ENCODE assay signal across 14 cellular contexts in genomic region chr14:30998100-30998706, GRCh38. TPM values are rescaled to one million over a fixed set of nuclear protein-coding genes. Genes with fewer than 3 reads are reported as not detected.
A peak's percentile ranks its signal among the peaks of the same experiment; 100 is the strongest.
DNase-seq lines count a peak whose midpoint lies in the region; ATAC-seq and TF ChIP-seq lines count a peak whose summit lies in the region.
"Had no signal": no experiment of that assay in that cellular context is flagged by ENCODE, and none has a peak within 500 bp of the region (broad histone marks: within the 10 kb centered on the region; RNA-seq: fewer than 3 reads in every experiment).

No MANE protein-coding gene starts in this region.

- TF ChIP-seq POLR2A in body of pancreas (IDR thresholded peaks at IDR 0.05): no peak

- H3K4me3 ChIP-seq in HEK293 (ENCODE audit: low read depth, low read length) (no peak overlapping the region), trophoblast cell (ENCODE audit: low read depth, low read length) (no peak overlapping the region), body of pancreas (no peak overlapping the region), upper lobe of right lung (no peak overlapping the region)

- peak overlapping the region; percentile 94 for H3K27ac Mint-ChIP-seq in WTC11
- no peak overlapping the region for H3K27ac Mint-ChIP-seq in HFFc6

- no peak overlapping the region for H2BK12ac ChIP-seq in trophoblast cell (ENCODE audit: low read length)

- H3K4me2 ChIP-seq in trophoblast cell (ENCODE audit: low read length): no peak overlapping the region

- H3K23ac ChIP-seq in trophoblast cell (ENCODE audit: low read length): no peak overlapping the region

- H2BK120ac ChIP-seq in trophoblast cell (ENCODE audit: insufficient read depth, low read length, poor library complexity): no peak overlapping the region

- H3K9me3 Mint-ChIP-seq in WTC11 (peaks cover 24% of the 10 kb centered on the region), HFFc6 (peaks cover 18% of the 10 kb centered on the region)

- H3K9ac ChIP-seq in trophoblast cell (ENCODE audit: low read length): no peak overlapping the region

- no peak overlapping the region for H2AFZ ChIP-seq in trophoblast cell (ENCODE audit: insufficient read depth, low read length, poor library complexity)

- CTCF ChIA-PET in HEK293 (lab: Yijun Ruan, JAX): interaction anchor here (0.6 kb wide), 1 partner anchor 92 kb away, joined by 3 read pairs; no protein-coding TSS in a partner anchor
- CTCF ChIA-PET in WTC11 (lab: Charles Lee): interaction anchor here (0.9 to 1.2 kb wide), 2 partner anchors 10 to 28 kb away, joined by 3 read pairs; no protein-coding TSS in a partner anchor

- H3K9me3 ChIP-seq in HEK293 (ENCODE audit: control insufficient read depth, insufficient read depth, low read depth, low read length) (no peaks in the 10 kb centered on the region), trophoblast cell (ENCODE audit: insufficient read depth, low read depth, low read length) (peaks cover 1% of the 10 kb centered on the region), body of pancreas (no peaks in the 10 kb centered on the region), upper lobe of right lung (peaks cover 7% of the 10 kb centered on the region)
- H3K9me3 ChIP-seq: Caco-2 had no signal

- H3K18ac ChIP-seq in trophoblast cell (ENCODE audit: low read length): no peak overlapping the region

- peak; percentile 51 for ATAC-seq in WTC11
- ATAC-seq in esophagus mucosa: peak; percentile 63
- ATAC-seq in body of pancreas: no peak
- no peak for ATAC-seq in upper lobe of right lung

- H3K79me2 ChIP-seq in trophoblast cell (ENCODE audit: control insufficient read depth, insufficient read depth, low read length, poor library complexity): peaks cover 7% of the 10 kb centered on the region

- TF ChIP-seq CTCF in HEK293 (tag by site-specific recombination; IDR thresholded peaks at IDR 0.05) (no peak), WTC11 (IDR thresholded peaks at IDR 0.05) (no peak), body of pancreas (IDR thresholded peaks at IDR 0.05) (no peak), upper lobe of right lung (IDR thresholded peaks at IDR 0.05) (no peak), HFFc6 (IDR thresholded peaks at IDR 0.05) (no peak)

- POLR2A ChIA-PET in HEK293 (lab: Yijun Ruan, JAX) (interaction anchor here (1.5 kb wide), 1 partner anchor 28 kb away, joined by 4 read pairs; the partner anchor contains the start of gene STRN3), WTC11 (lab: Charles Lee) (interaction anchor here (0.8 to 1.2 kb wide), 2 partner anchors 14 to 28 kb away, joined by 3 to 5 read pairs; partner anchors contain the start of gene STRN3)

- no peak overlapping the region for H4K12ac ChIP-seq in trophoblast cell (ENCODE audit: low read depth, low read length)

- H3K36me3 Mint-ChIP-seq in WTC11 (peaks cover 31% of the 10 kb centered on the region), HFFc6 (ENCODE audit: low read depth) (peaks cover 48% of the 10 kb centered on the region)

- no peaks in the 10 kb centered on the region for H3K79me1 ChIP-seq in trophoblast cell (ENCODE audit: low read length)

- peaks cover 0 to 4% of the 10 kb centered on the region in 2 experiments; a peak in 2 of 3 replicates for H3K36me3 ChIP-seq in HEK293 (ENCODE audit: control insufficient read depth in 2 of 2, insufficient read depth in 1 of 2, low read length in 2 of 2)
- peaks cover 3 to 4% of the 10 kb centered on the region in 2 experiments for H3K36me3 ChIP-seq in trophoblast cell (ENCODE audit: control insufficient read depth in 1 of 2, insufficient read depth in 2 of 2, low read length in 2 of 2)
- H3K36me3 ChIP-seq in body of pancreas (replicated peaks in 1 of 2; ENCODE audit: insufficient read depth in 1 of 2, low read depth in 2 of 2): no peaks in the 10 kb centered on the region
- no peaks in the 10 kb centered on the region for H3K36me3 ChIP-seq in upper lobe of right lung

- DNase-seq in WTC11 (ENCODE audit: low spot score): no peak
- no peak for DNase-seq in trophoblast cell
- DNase-seq in body of pancreas: no peak
- no peak for DNase-seq in upper lobe of right lung
- no peak for DNase-seq in HFFc6
- DNase-seq: Caco-2; CD4-positive, CD25-positive, alpha-beta regulatory T cell; MV-4-11; NCI-H1417; NCI-H187 treated with DMSO at 0.1 percent for 48 hours; NCI-H69; SIG-M5 had no signal

- H3K14ac ChIP-seq in trophoblast cell (ENCODE audit: low read length): no peak overlapping the region

- H3K4me3 Mint-ChIP-seq in WTC11 (no peak overlapping the region), HFFc6 (no peak overlapping the region)

- peaks cover 63% of the 10 kb centered on the region for H3K4me1 Mint-ChIP-seq in WTC11
- peaks cover 34% of the 10 kb centered on the region for H3K4me1 Mint-ChIP-seq in HFFc6 (ENCODE audit: low read depth)

- WGBS in trophoblast cell (ENCODE audit: extremely low coverage, insufficient coverage, insufficient read length): no CpG with 5 or more reads among the region's 1 CpG
- WGBS in body of pancreas, 2 donors: 90 to 100% methylated on average over 1 of the region's 1 CpG

- intact Hi-C loops in body of pancreas (cut with DNase I): no loop called here
- intact Hi-C loops in upper lobe of right lung (cut with DNase I): no loop called here

- H4K8ac ChIP-seq in trophoblast cell (ENCODE audit: low read depth, low read length): no peak overlapping the region

- H3K4ac ChIP-seq in trophoblast cell (ENCODE audit: low read depth, low read length): peak overlapping the region; percentile 87

- no peak overlapping the region for H2BK5ac ChIP-seq in trophoblast cell (ENCODE audit: low read depth, low read length, poor library complexity)

- peaks cover 28% of the 10 kb centered on the region for H3K4me1 ChIP-seq in HEK293 (ENCODE audit: control insufficient read depth, insufficient read depth, low read length)
- no peaks in the 10 kb centered on the region for H3K4me1 ChIP-seq in trophoblast cell (ENCODE audit: control insufficient read depth in 1 of 2, insufficient read depth in 2 of 2, low read length in 2 of 2)
- H3K4me1 ChIP-seq in body of pancreas: peaks cover 28% of the 10 kb centered on the region
- peaks cover 22% of the 10 kb centered on the region for H3K4me1 ChIP-seq in upper lobe of right lung
- H3K4me1 ChIP-seq: Caco-2 had no signal

- no peaks in the 10 kb centered on the region for H3K27me3 ChIP-seq in trophoblast cell (ENCODE audit: insufficient read depth, low read length)
- H3K27me3 ChIP-seq in body of pancreas: no peaks in the 10 kb centered on the region
- no peaks in the 10 kb centered on the region for H3K27me3 ChIP-seq in upper lobe of right lung

- H3K27ac ChIP-seq in HEK293 (ENCODE audit: extremely low read depth, low read depth, low read length): no peak overlapping the region
- no peak overlapping the region for H3K27ac ChIP-seq in trophoblast cell (ENCODE audit: low read depth, low read length)
- H3K27ac ChIP-seq in body of pancreas: no peak overlapping the region
- H3K27ac ChIP-seq in upper lobe of right lung: no peak overlapping the region

- H3K27me3 Mint-ChIP-seq in WTC11 (ENCODE audit: low read depth): no peaks in the 10 kb centered on the region
- no peaks in the 10 kb centered on the region for H3K27me3 Mint-ChIP-seq in HFFc6 (ENCODE audit: insufficient read depth)
- H3K27me3 Mint-ChIP-seq: CD4-positive, CD25-positive, alpha-beta regulatory T cell had no signal

- no peak overlapping the region for H4K91ac ChIP-seq in trophoblast cell (ENCODE audit: low read depth, low read length)

- no peak overlapping the region for H2AK5ac ChIP-seq in trophoblast cell (ENCODE audit: low read length)

TF ChIP-seq in HEK293, 187 proteins besides CTCF, POLR2A, EP300 and RAD21:
- TF ChIP-seq ZNF23 (tag by site-specific recombination; IDR thresholded peaks at IDR 0.05; ENCODE audit: borderline replicate concordance): no peak
- TF ChIP-seq ZNF221 (tag by site-specific recombination; IDR thresholded peaks at IDR 0.05; ENCODE audit: borderline replicate concordance): no peak
- TF ChIP-seq KLF1 (tag by site-specific recombination; IDR thresholded peaks at IDR 0.05): no peak
- TF ChIP-seq ZNF623 (tag by site-specific recombination; IDR thresholded peaks at IDR 0.05): no peak
- TF ChIP-seq SP3 (tag by site-specific recombination; IDR thresholded peaks at IDR 0.05): no peak
- TF ChIP-seq ZFP3 (tag by site-specific recombination; IDR thresholded peaks at IDR 0.05; ENCODE audit: low read depth): no peak
- TF ChIP-seq SETDB1 (IDR thresholded peaks at IDR 0.05; ENCODE audit: insufficient read length, low read length): peak; percentile 89

TF ChIP-seq in WTC11, 78 proteins besides CTCF, POLR2A, EP300 and RAD21:
- TF ChIP-seq JAZF1 (CRISPR knock-in tag; IDR thresholded peaks at IDR 0.05) (no peak), FOXP1 (CRISPR knock-in tag; IDR thresholded peaks at IDR 0.05; ENCODE audit: borderline replicate concordance) (no peak), MLX (CRISPR knock-in tag; IDR thresholded peaks at IDR 0.05) (no peak), FOXJ3 (CRISPR knock-in tag; IDR thresholded peaks at IDR 0.05; ENCODE audit: borderline replicate concordance) (no peak), ZNF671 (CRISPR knock-in tag; IDR thresholded peaks at IDR 0.05) (no peak)
TF ChIP-seq in WTC11: peak in this region for 0.

RNA-seq across cellular contexts. Expression of gene AP4S1, which starts 27.2 kb away (rescaled TPM):
- total RNA-seq in WTC11 (2021): 5.5 to 7.0 TPM (median 6.2 TPM) in 3 replicates
- 5.1 TPM for total RNA-seq in esophagus mucosa
- 4.1 and 4.5 TPM in 2 replicates for polyA plus RNA-seq in trophoblast cell (2013)
- 10 to 100 TPM in 1 of 2 donors, 1 to 10 TPM in 1; 8.6 to 13.7 TPM for total RNA-seq in body of pancreas
- total RNA-seq in upper lobe of right lung: 7.1 TPM
- 10 to 100 TPM in 1 of 6 experiments, 1 to 10 TPM in 5; 6.5 to 10.0 (median 7.5) TPM for total RNA-seq in HFFc6 (2021; fragmentation: NEBNext Ultra II Directional; extraction: Animal tissue kit (Norgen Biotek cat#: 25700))

RNA-seq across cellular contexts. Expression of gene STRN3, which starts 28.0 kb away (rescaled TPM):
- total RNA-seq in WTC11 (2021) (37.1 to 40.8 TPM (median 40.4 TPM) in 3 replicates), esophagus mucosa (24.5 TPM), body of pancreas (10 to 100 TPM; 18.1 to 18.9 TPM), upper lobe of right lung (35.0 TPM)
- polyA plus RNA-seq in trophoblast cell (2013): 17.1 and 18.4 TPM in 2 replicates
- 10 to 100 TPM; 34.5 to 40.6 (median 38.6) TPM for total RNA-seq in HFFc6 (2021; fragmentation: NEBNext Ultra II Directional; extraction: Animal tissue kit (Norgen Biotek cat#: 25700))

Comparison
In these comparisons a context has a peak if more than half of its experiments do, and no peak if none do; other contexts are left out.
1. ATAC-seq: peak in WTC11 (single experiment) and esophagus mucosa (single experiment); none in body of pancreas (single experiment) and upper lobe of right lung (single experiment).